In the genomic region with DNA sequence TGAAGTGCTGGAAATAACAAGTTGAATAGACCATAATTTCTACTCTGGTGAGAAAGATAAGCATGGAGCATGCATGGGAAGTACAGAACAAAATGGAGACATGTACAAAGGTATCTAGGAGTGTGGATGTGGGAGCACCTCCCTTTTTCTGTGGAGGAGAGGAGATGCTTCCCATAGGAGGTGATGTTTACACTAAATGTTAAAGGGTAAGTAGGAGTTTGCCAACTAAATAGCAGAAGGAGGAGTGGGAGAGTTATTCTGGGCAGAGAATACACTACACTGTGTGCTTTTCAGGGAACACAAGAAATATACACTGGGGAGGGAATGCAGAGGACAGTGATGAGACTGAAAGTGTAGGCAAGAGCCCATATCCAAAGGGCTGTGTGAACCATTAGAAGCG, we compare ENCODE assay signal across 35 cellular contexts.
"Had no signal": no experiment of that assay in that cellular context is flagged by ENCODE, and none has a peak within 500 bp of the region (broad histone marks: within the 10 kb centered on the region; RNA-seq: fewer than 3 reads in every experiment).

No MANE protein-coding gene starts in this region.

- ATAC-seq: activated CD8-positive, alpha-beta T cell treated with anti-CD3 and anti-CD28 coated beads for 36 hours; activated naive CD8-positive, alpha-beta T cell treated with anti-CD3 and anti-CD28 coated beads, Interleukin-2, amount 50 U/mL, for 24 hours; activated T-cell treated with anti-CD3 and anti-CD28 coated beads, Interleukin-2, amount 50 U/mL, for 4 hours had no signal

- H3K4me1 Mint-ChIP-seq: activated B cell treated with CpG ODN at 0.5 μM for 24 hours; activated CD4-positive, alpha-beta T cell treated with anti-CD3 and anti-CD28 coated beads, Interleukin-2, amount 10 ng/mL, durations not matched to agents 24 days and 14 days; activated naive CD4-positive, alpha-beta T cell treated with anti-CD3 and anti-CD28 coated beads, Interleukin-2, amount 10 ng/mL, durations not matched to agents 7 days and 5 days; activated naive CD4-positive, alpha-beta T cell treated with anti-CD3 and anti-CD28 coated beads, Interleukin-2, amount 50 U/mL, for 24 hours; activated naive CD8-positive, alpha-beta T cell treated with anti-CD3 and anti-CD28 coated beads, Interleukin-2, amount 10 ng/mL, durations not matched to agents 7 days and 5 days; activated naive CD8-positive, alpha-beta T cell treated with anti-CD3 and anti-CD28 coated beads, Interleukin-2, amount 50 U/mL, for 24 hours; central memory CD8-positive, alpha-beta T cell had no signal

- H3K9me3 Mint-ChIP-seq: activated B cell treated with CpG ODN at 0.5 μM for 24 hours; activated CD4-positive, alpha-beta memory T cell treated with anti-CD3 and anti-CD28 coated beads for 36 hours; activated CD4-positive, alpha-beta T cell treated with anti-CD3 and anti-CD28 coated beads, Interleukin-2, amount 10 ng/mL, durations not matched to agents 24 days and 14 days; activated CD8-positive, alpha-beta T cell treated with anti-CD3 and anti-CD28 coated beads for 36 hours; activated naive CD4-positive, alpha-beta T cell treated with anti-CD3 and anti-CD28 coated beads, Interleukin-2, amount 10 ng/mL, durations not matched to agents 7 days and 5 days; activated naive CD4-positive, alpha-beta T cell treated with anti-CD3 and anti-CD28 coated beads, Interleukin-2, amount 50 U/mL, for 24 hours; activated naive CD8-positive, alpha-beta T cell treated with anti-CD3 and anti-CD28 coated beads, Interleukin-2, amount 10 ng/mL, durations not matched to agents 7 days and 5 days; activated naive CD8-positive, alpha-beta T cell treated with anti-CD3 and anti-CD28 coated beads, Interleukin-2, amount 50 U/mL, for 24 hours; activated T-cell treated with anti-CD3 and anti-CD28 coated beads, Interleukin-2, amount 50 U/mL, for 4 hours; activated T-helper 2 cell treated with anti-CD3 and anti-CD28 coated beads, Interferon-gamma antibody, Interleukin-2, Interleukin-4, amounts not matched to agents 10 μg/mL and 5 μg/mL and 100 μg/mL, durations not matched to agents 14 hours and 24 hours and 36 hours; brain; central memory CD8-positive, alpha-beta T cell; T-helper 1 cell treated with Interleukin-12 subunit alpha and Interleukin-12 subunit beta and Interleukin-4 antibody, amounts not matched to agents 30 μg/mL and 1 μg/mL, for 36 hours; T-helper 2 cell treated with Interferon-gamma antibody and Interleukin-4, amounts not matched to agents 5 μg/mL and 100 μg/mL, for 36 hours had no signal

- H3K9me3 ChIP-seq: ascending aorta had no signal

- H3K27ac ChIP-seq: ascending aorta, cardiac muscle cell, VCaP had no signal

- H3K4me3 ChIP-seq: ascending aorta, cardiac muscle cell had no signal

- H3K27me3 ChIP-seq: ascending aorta, cardiac muscle cell had no signal

- H3K27ac Mint-ChIP-seq: activated B cell treated with CpG ODN at 0.5 μM for 24 hours; activated CD4-positive, alpha-beta memory T cell treated with anti-CD3 and anti-CD28 coated beads for 36 hours; activated CD4-positive, alpha-beta T cell treated with anti-CD3 and anti-CD28 coated beads, Interleukin-2, amount 10 ng/mL, durations not matched to agents 24 days and 14 days; activated CD8-positive, alpha-beta T cell treated with anti-CD3 and anti-CD28 coated beads for 36 hours; activated naive CD4-positive, alpha-beta T cell treated with anti-CD3 and anti-CD28 coated beads, Interleukin-2, amount 10 ng/mL, durations not matched to agents 7 days and 5 days; activated naive CD4-positive, alpha-beta T cell treated with anti-CD3 and anti-CD28 coated beads, Interleukin-2, amount 50 U/mL, for 24 hours; activated naive CD8-positive, alpha-beta T cell; activated naive CD8-positive, alpha-beta T cell treated with anti-CD3 and anti-CD28 coated beads, Interleukin-2, amount 10 ng/mL, durations not matched to agents 7 days and 5 days; activated naive CD8-positive, alpha-beta T cell treated with anti-CD3 and anti-CD28 coated beads, Interleukin-2, amount 50 U/mL, for 24 hours; activated T-helper 2 cell treated with anti-CD3 and anti-CD28 coated beads, Interferon-gamma antibody, Interleukin-2, Interleukin-4, amounts not matched to agents 10 μg/mL and 5 μg/mL and 100 μg/mL, durations not matched to agents 14 hours and 24 hours and 36 hours; T-helper 1 cell treated with Interleukin-12 subunit alpha and Interleukin-12 subunit beta and Interleukin-4 antibody, amounts not matched to agents 30 μg/mL and 1 μg/mL, for 36 hours; T-helper 2 cell treated with Interferon-gamma antibody and Interleukin-4, amounts not matched to agents 5 μg/mL and 100 μg/mL, for 36 hours had no signal

- DNase-seq: activated B cell treated with CpG ODN at 0.5 μM for 24 hours; activated CD4-positive, alpha-beta memory T cell treated with anti-CD3 and anti-CD28 coated beads for 36 hours; activated CD4-positive, alpha-beta T cell treated with anti-CD3 and anti-CD28 coated beads for 4 hours; activated CD4-positive, alpha-beta T cell treated with anti-CD3 and anti-CD28 coated beads, Interleukin-2, amount 10 ng/mL, durations not matched to agents 24 days and 14 days; activated CD4-positive, alpha-beta T cell treated with anti-CD3 and anti-CD28 coated beads, Interleukin-2, amount 50 U/mL, for 1 hour; activated CD4-positive, alpha-beta T cell treated with anti-CD3 and anti-CD28 coated beads, Interleukin-2, amount 50 U/mL, for 4 hours; activated CD4-positive, CD25-positive, alpha-beta regulatory T cell treated with anti-CD3 and anti-CD28 coated beads, Interleukin-2, amount 50 U/mL, for 72 hours; activated CD8-positive, alpha-beta memory T cell treated with anti-CD3 and anti-CD28 coated beads, Interleukin-2, amount 50 U/mL, for 4 hours; activated CD8-positive, alpha-beta T cell treated with anti-CD3 and anti-CD28 coated beads for 36 hours; activated effector memory CD4-positive, alpha-beta T cell treated with Interleukin-2 at 50 U/mL for 16 hours; activated gamma-delta T cell; activated naive CD4-positive, alpha-beta T cell treated with anti-CD3 and anti-CD28 coated beads, Interleukin-2, amount 10 ng/mL, durations not matched to agents 7 days and 5 days; activated naive CD4-positive, alpha-beta T cell treated with Interleukin-2 at 50 U/mL for 16 hours; activated naive CD8-positive, alpha-beta T cell treated with anti-CD3 and anti-CD28 coated beads, Interleukin-2, amount 10 ng/mL, durations not matched to agents 7 days and 5 days; activated naive CD8-positive, alpha-beta T cell treated with anti-CD3 and anti-CD28 coated beads, Interleukin-2, amount 50 U/mL, for 24 hours; activated T-cell treated with anti-CD3 and anti-CD28 coated beads for 4 hours; activated T-cell treated with anti-CD3 and anti-CD28 coated beads, Interleukin-2, amount 50 U/mL, for 1 hour; activated T-cell treated with anti-CD3 and anti-CD28 coated beads, Interleukin-2, amount 50 U/mL, for 4 hours; amygdala; anterior cingulate cortex; caudate nucleus; cerebellar nuclear complex; T-helper 1 cell; T-helper 2 cell; T-helper 9 cell had no signal

- H3K4me1 ChIP-seq: ascending aorta had no signal

- H3K4me3 Mint-ChIP-seq: activated B cell treated with CpG ODN at 0.5 μM for 24 hours; activated CD4-positive, alpha-beta memory T cell treated with anti-CD3 and anti-CD28 coated beads for 36 hours; activated CD4-positive, alpha-beta T cell treated with anti-CD3 and anti-CD28 coated beads, Interleukin-2, amount 10 ng/mL, durations not matched to agents 24 days and 14 days; activated CD8-positive, alpha-beta T cell treated with anti-CD3 and anti-CD28 coated beads for 36 hours; activated naive CD4-positive, alpha-beta T cell treated with anti-CD3 and anti-CD28 coated beads, Interleukin-2, amount 10 ng/mL, durations not matched to agents 7 days and 5 days; activated naive CD4-positive, alpha-beta T cell treated with anti-CD3 and anti-CD28 coated beads, Interleukin-2, amount 50 U/mL, for 24 hours; activated naive CD8-positive, alpha-beta T cell; activated naive CD8-positive, alpha-beta T cell treated with anti-CD3 and anti-CD28 coated beads, Interleukin-2, amount 10 ng/mL, durations not matched to agents 7 days and 5 days; activated naive CD8-positive, alpha-beta T cell treated with anti-CD3 and anti-CD28 coated beads, Interleukin-2, amount 50 U/mL, for 24 hours; activated T-cell treated with anti-CD3 and anti-CD28 coated beads, Interleukin-2, amount 50 U/mL, for 4 hours; brain; central memory CD8-positive, alpha-beta T cell; T-helper 1 cell treated with Interleukin-12 subunit alpha and Interleukin-12 subunit beta and Interleukin-4 antibody, amounts not matched to agents 30 μg/mL and 1 μg/mL, for 36 hours; T-helper 2 cell treated with Interferon-gamma antibody and Interleukin-4, amounts not matched to agents 5 μg/mL and 100 μg/mL, for 36 hours had no signal

- H3K36me3 ChIP-seq: ascending aorta, cardiac muscle cell had no signal

- H3K36me3 Mint-ChIP-seq: activated CD4-positive, alpha-beta memory T cell treated with anti-CD3 and anti-CD28 coated beads for 36 hours; activated naive CD4-positive, alpha-beta T cell treated with anti-CD3 and anti-CD28 coated beads, Interleukin-2, amount 10 ng/mL, durations not matched to agents 7 days and 5 days; activated naive CD4-positive, alpha-beta T cell treated with anti-CD3 and anti-CD28 coated beads, Interleukin-2, amount 50 U/mL, for 24 hours; activated naive CD8-positive, alpha-beta T cell treated with anti-CD3 and anti-CD28 coated beads, Interleukin-2, amount 10 ng/mL, durations not matched to agents 7 days and 5 days; brain had no signal
